Comparison of ENCODE assay signal across 21 cellular contexts in genomic region chr4:185514182-185514697, GRCh38. TPM values are rescaled to one million over a fixed set of nuclear protein-coding genes. Genes with fewer than 3 reads are reported as not detected.
DNase-seq lines count a peak whose midpoint lies in the region; ATAC-seq, FAIRE-seq and TF ChIP-seq lines count a peak whose summit lies in the region.
"Had no signal": no experiment of that assay in that cellular context is flagged by ENCODE, and none has a peak within 500 bp of the region (broad histone marks: within the 10 kb centered on the region; RNA-seq: fewer than 3 reads in every experiment).

No MANE protein-coding gene starts in this region.

- H3K4me3 ChIP-seq in BLaER1 treated with 17β-estradiol and CSF1 and Interleukin-3, amounts not matched to agents 10 nM and 100 nM: peak overlapping the region in 8 of 10 experiments; percentile 11 to 62 (median 51); a peak in 11 of 20 replicates
- H3K4me3 ChIP-seq in endothelial cell of umbilical vein (replicated peaks in 1 of 3; ENCODE audit: insufficient read depth in 1 of 3, low read depth in 1 of 3, low read length in 3 of 3) (no peak overlapping the region), liver (ENCODE audit: low read depth in 1 of 3, low read length in 3 of 3) (no peak overlapping the region), smooth muscle cell (no peak overlapping the region)
- H3K4me3 ChIP-seq: adrenal gland had no signal

- no TSS peak for BruUV-seq in endothelial cell of umbilical vein (replicated peaks; lab: Mats Ljungman, UMichigan)

- peaks cover 17% of the 10 kb centered on the region for H3F3A ChIP-seq in smooth muscle cell (ENCODE audit: low read depth)

- peak overlapping the region; percentile 73 to 97 (median 92) for H3K4me2 ChIP-seq in BLaER1 treated with 17β-estradiol and CSF1 and Interleukin-3, amounts not matched to agents 10 nM and 100 nM
- H3K4me2 ChIP-seq in endothelial cell of umbilical vein (ENCODE audit: insufficient read depth, low read length) (peak overlapping the region; percentile 84), smooth muscle cell (peak overlapping the region; percentile 56)

- WGBS in liver: 60% methylated on average over 17 of the region's 17 CpGs
- WGBS in smooth muscle cell (ENCODE audit: low lambda C conversion rate): 90% methylated on average over 17 of the region's 17 CpGs

- H2AFZ ChIP-seq in endothelial cell of umbilical vein (ENCODE audit: low read depth, low read length) (no peak overlapping the region), smooth muscle cell (ENCODE audit: low read depth) (no peak overlapping the region)

- H3K9me3 ChIP-seq in BLaER1 treated with 17β-estradiol and CSF1 and Interleukin-3, amounts not matched to agents 10 nM and 100 nM (replicated peaks in 1 of 11): peaks cover 0 to 17% (median 11%) of the 10 kb centered on the region in 11 experiments; a peak in 13 of 22 replicates
- H3K9me3 ChIP-seq in endothelial cell of umbilical vein (replicated peaks; ENCODE audit: control insufficient read depth, insufficient read depth, low read length) (no peaks in the 10 kb centered on the region), liver (ENCODE audit: control insufficient read depth in 4 of 4, low read length in 3 of 4) (no peaks in the 10 kb centered on the region), smooth muscle cell (replicated peaks; ENCODE audit: low read depth) (no peaks in the 10 kb centered on the region)
- H3K9me3 ChIP-seq: adrenal gland had no signal

- no peak for ATAC-seq in GM19397 (IDR thresholded peaks at IDR 0.05; ENCODE audit: unreplicated experiment)
- no peak for ATAC-seq in GM18511 (IDR thresholded peaks at IDR 0.05; ENCODE audit: unreplicated experiment)
- ATAC-seq: activated CD8-positive, alpha-beta memory T cell treated with anti-CD3 and anti-CD28 coated beads, Interleukin-2, amount 10 ng/mL, durations not matched to agents 7 days and 5 days; Panc1 had no signal

- H3K9me1 ChIP-seq in endothelial cell of umbilical vein (replicated peaks; ENCODE audit: control insufficient read depth, extremely low read depth, insufficient read depth, low read length): no peaks in the 10 kb centered on the region

- no peaks in the 10 kb centered on the region for H4K20me1 ChIP-seq in BLaER1 treated with 17β-estradiol and CSF1 and Interleukin-3, amounts not matched to agents 10 nM and 100 nM
- no peaks in the 10 kb centered on the region for H4K20me1 ChIP-seq in endothelial cell of umbilical vein (replicated peaks; ENCODE audit: control insufficient read depth, extremely low read depth, insufficient read depth, low read length)
- peaks cover 27% of the 10 kb centered on the region for H4K20me1 ChIP-seq in smooth muscle cell (ENCODE audit: low read depth)

- peak overlapping the region in 10 of 11 experiments; percentile 51 to 83 (median 71); a peak in 17 of 22 replicates for H3K9ac ChIP-seq in BLaER1 treated with 17β-estradiol and CSF1 and Interleukin-3, amounts not matched to agents 10 nM and 100 nM
- H3K9ac ChIP-seq in endothelial cell of umbilical vein (replicated peaks; ENCODE audit: extremely low read depth, insufficient read depth, low read length) (peak overlapping the region; percentile 35), liver (ENCODE audit: low read depth in 1 of 2, low read length in 2 of 2) (no peak overlapping the region), smooth muscle cell (ENCODE audit: low read depth) (no peak overlapping the region)

- peaks cover 40 to 73% (median 59%) of the 10 kb centered on the region in 10 experiments for H3K4me1 ChIP-seq in BLaER1 treated with 17β-estradiol and CSF1 and Interleukin-3, amounts not matched to agents 10 nM and 100 nM
- H3K4me1 ChIP-seq in endothelial cell of umbilical vein (ENCODE audit: control insufficient read depth, extremely low read depth, insufficient read depth, low read length) (peaks cover 28% of the 10 kb centered on the region), liver (ENCODE audit: control insufficient read depth in 4 of 4, insufficient read depth in 4 of 4, low read length in 3 of 4) (peaks cover 0 to 15% (median 8%) of the 10 kb centered on the region in 4 donors), smooth muscle cell (ENCODE audit: low read depth) (peaks cover 9% of the 10 kb centered on the region)
- H3K4me1 ChIP-seq: adrenal gland had no signal

- CTCF ChIA-PET in endothelial cell of umbilical vein (lab: Charles Lee): interaction anchor here (0.9 to 4.9 kb wide), 8 partner anchors 14 to 524 kb away, joined by 3 to 27 read pairs (median 5); partner anchors contain the start of gene PDLIM3

- peaks cover 0 to 75% (median 22%) of the 10 kb centered on the region in 11 experiments; a peak in 16 of 22 replicates for H3K27me3 ChIP-seq in BLaER1 treated with 17β-estradiol and CSF1 and Interleukin-3, amounts not matched to agents 10 nM and 100 nM
- H3K27me3 ChIP-seq in endothelial cell of umbilical vein (ENCODE audit: control insufficient read depth in 2 of 2, insufficient read depth in 2 of 2, low read length in 2 of 2): no peaks in the 10 kb centered on the region
- H3K27me3 ChIP-seq in liver (ENCODE audit: control insufficient read depth in 4 of 4, insufficient read depth in 4 of 4, low read length in 3 of 4): no peaks in the 10 kb centered on the region
- H3K27me3 ChIP-seq in smooth muscle cell (ENCODE audit: low read depth): no peaks in the 10 kb centered on the region
- H3K27me3 ChIP-seq: adrenal gland had no signal

- dilution Hi-C loops in endothelial cell of umbilical vein (cut with MboI; ENCODE audit: extremely low pct_ligation_motif_present, low sequenced_read_pairs): no loop called here

- TF ChIP-seq RAD21 in liver (IDR thresholded peaks at IDR 0.05): no peak

- peak; percentile 66 for FAIRE-seq in endothelial cell of umbilical vein (lab: Jason Lieb, UNC)
- FAIRE-seq: HTR-8/SVneo had no signal

- H3K27ac ChIP-seq in BLaER1 treated with 17β-estradiol and CSF1 and Interleukin-3, amounts not matched to agents 10 nM and 100 nM: peak overlapping the region in 10 of 11 experiments; percentile 49 to 96 (median 86); a peak in 19 of 22 replicates
- peak overlapping the region; percentile 85 for H3K27ac ChIP-seq in endothelial cell of umbilical vein (ENCODE audit: insufficient read depth, low read depth, low read length)
- H3K27ac ChIP-seq in liver (ENCODE audit: low read depth in 1 of 2, low read length in 2 of 2): peak overlapping the region; percentile 10 to 80
- H3K27ac ChIP-seq in smooth muscle cell (ENCODE audit: low read depth): peak overlapping the region; percentile 64

- DNase-seq in endothelial cell of umbilical vein (ENCODE audit: low read depth, low spot score) (no peak), smooth muscle cell (lab: John Stamatoyannopoulos, UW; ENCODE audit: unreplicated experiment) (no peak), glomerular visceral epithelial cell (ENCODE audit: extremely low spot score) (no peak), islet precursor cell (no peak)
- DNase-seq: activated CD4-positive, alpha-beta T cell treated with anti-CD3 and anti-CD28 coated beads for 4 hours; CD4-positive, alpha-beta T cell; GOT3; hippocampal formation; kidney glomerular epithelial cell; NCI-H146; stimulated activated CD4-positive, alpha-beta T cell treated with anti-CD3 and anti-CD28 coated beads, Interleukin-4, amount 100 ng/mL, for 4 hours; substantia nigra had no signal

- POLR2A ChIA-PET in endothelial cell of umbilical vein (lab: Charles Lee): interaction anchor here (0.6 to 1.7 kb wide), 3 partner anchors 21 to 865 kb away, joined by 3 to 12 read pairs (median 3); partner anchors contain the start of genes CASP3, PDLIM3 and PRIMPOL

- TF ChIP-seq POLR2A in endothelial cell of umbilical vein (IDR thresholded peaks at IDR 0.05; ENCODE audit: low read depth, low read length): no peak

- no peaks in the 10 kb centered on the region for H3K36me3 ChIP-seq in BLaER1 treated with 17β-estradiol and CSF1 and Interleukin-3, amounts not matched to agents 10 nM and 100 nM
- H3K36me3 ChIP-seq in endothelial cell of umbilical vein (ENCODE audit: control insufficient read depth in 2 of 2, extremely low read depth in 1 of 2, insufficient read depth in 2 of 2, low read length in 2 of 2) (no peaks in the 10 kb centered on the region), liver (ENCODE audit: control insufficient read depth in 4 of 4, insufficient read depth in 3 of 4, low read depth in 1 of 4, low read length in 3 of 4) (no peaks in the 10 kb centered on the region), smooth muscle cell (ENCODE audit: low read depth) (peaks cover 28% of the 10 kb centered on the region)
- H3K36me3 ChIP-seq: adrenal gland had no signal

- TF ChIP-seq CTCF in endothelial cell of umbilical vein (IDR thresholded peaks at IDR 0.05; ENCODE audit: extremely low read depth in 1 of 2, insufficient read depth in 1 of 2, low read depth in 1 of 2, low read length in 2 of 2) (no peak), liver (IDR thresholded peaks at IDR 0.05; ENCODE audit: low read depth, low read length, missing input control) (no peak), smooth muscle cell (IDR thresholded peaks at IDR 0.05; ENCODE audit: borderline replicate concordance, insufficient read depth, poor library complexity, severe bottlenecking) (no peak)

- H3K79me2 ChIP-seq in endothelial cell of umbilical vein (ENCODE audit: control insufficient read depth, insufficient read depth, low read length): no peaks in the 10 kb centered on the region
- no peaks in the 10 kb centered on the region for H3K79me2 ChIP-seq in smooth muscle cell (ENCODE audit: low read depth)

- intact Hi-C loops in endothelial cell of umbilical vein (cut with micrococcal nuclease): loop anchor here (5.0 kb wide), 2 partner anchors 117 to 263 kb away; partner anchors contain the start of genes ANKRD37 and LRP2BP

RNA-seq across cellular contexts. Expression of gene PDLIM3, which starts 21.1 kb away (rescaled TPM):
- total RNA-seq in endothelial cell of umbilical vein (9.7 and 12.2 TPM in 2 replicates), liver (1 to 10 TPM in 1 of 2 donors, under 1 TPM in 1; 0.98 to 8.8 TPM), smooth muscle cell (691 and 781 TPM in 2 replicates)
- polyA plus RNA-seq in endothelial cell of umbilical vein (15.3 and 17.6 TPM in 2 replicates), liver (1 to 10 TPM in 1 of 2 donors, under 1 TPM in 1; 0.58 to 5.7 TPM), smooth muscle cell (309 and 356 TPM in 2 replicates)
- 13.9 and 15.6 TPM in 2 replicates for polyA plus RNA-seq in endothelial cell of umbilical vein (2011; cell fraction: cytosol; rRNA removed)
- 17.6 and 22.3 TPM in 2 replicates for polyA plus RNA-seq in endothelial cell of umbilical vein (2011; cell fraction: nucleus; rRNA removed)
- polyA plus RNA-seq in endothelial cell of umbilical vein (2012): 7.0 and 8.4 TPM in 2 replicates
- 15.2 and 18.4 TPM in 2 replicates for polyA minus RNA-seq in endothelial cell of umbilical vein
- 3.5 TPM for polyA minus RNA-seq in endothelial cell of umbilical vein (2011; cell fraction: cytosol; rRNA and poly(A)+ RNA removed)
- polyA minus RNA-seq in endothelial cell of umbilical vein (2011; cell fraction: nucleus; rRNA and poly(A)+ RNA removed): 29.0 and 32.3 TPM in 2 replicates
- total RNA-seq: activated CD8-positive, alpha-beta memory T cell treated with anti-CD3 and anti-CD28 coated beads, Interleukin-2, amount 10 ng/mL, durations not matched to agents 7 days and 5 days; CD4-positive, alpha-beta T cell had no signal

RNA-seq across cellular contexts. Expression of gene CCDC110, which starts 42.7 kb away (rescaled TPM):
- 0.28 and 0.71 TPM in 2 replicates for total RNA-seq in endothelial cell of umbilical vein
- 0.03 and 0.25 TPM in 2 replicates for polyA plus RNA-seq in endothelial cell of umbilical vein
- 0.32 and 0.34 TPM in 2 replicates for polyA plus RNA-seq in endothelial cell of umbilical vein (2011; cell fraction: cytosol; rRNA removed)
- polyA plus RNA-seq in endothelial cell of umbilical vein (2011; cell fraction: nucleus; rRNA removed): 0.32 and 1.0 TPM in 2 replicates
- polyA plus RNA-seq in endothelial cell of umbilical vein (2012): 0.37 and 0.79 TPM in 2 replicates
- polyA minus RNA-seq in endothelial cell of umbilical vein: not detected in 2 replicates
- not detected for polyA minus RNA-seq in endothelial cell of umbilical vein (2011; cell fraction: cytosol; rRNA and poly(A)+ RNA removed)
- polyA minus RNA-seq in endothelial cell of umbilical vein (2011; cell fraction: nucleus; rRNA and poly(A)+ RNA removed): not detected in 2 replicates
- total RNA-seq in liver: 1 to 10 TPM in 1 of 2 donors, not detected in 1; 1.5 TPM
- under 1 TPM; 0.45 to 0.60 TPM for polyA plus RNA-seq in liver
- total RNA-seq in smooth muscle cell: 2.5 and 9.9 TPM in 2 replicates
- polyA plus RNA-seq in smooth muscle cell: 0.92 and 2.3 TPM in 2 replicates
- total RNA-seq: activated CD8-positive, alpha-beta memory T cell treated with anti-CD3 and anti-CD28 coated beads, Interleukin-2, amount 10 ng/mL, durations not matched to agents 7 days and 5 days; mononuclear cell had no signal

Comparison
In these comparisons a context has a peak if more than half of its experiments do, and no peak if none do; other contexts are left out.
1. H3K4me3 ChIP-seq: peak in BLaER1 treated with 17β-estradiol and CSF1 and Interleukin-3, amounts not matched to agents 10 nM and 100 nM (8 of 10); none in endothelial cell of umbilical vein (0 of 3), liver (0 of 3) and smooth muscle cell (single experiment).
2. H3K9ac ChIP-seq: peak in BLaER1 treated with 17β-estradiol and CSF1 and Interleukin-3, amounts not matched to agents 10 nM and 100 nM (10 of 11) and endothelial cell of umbilical vein (single experiment); none in liver (0 of 2) and smooth muscle cell (single experiment).
3. RNA of gene PDLIM3, which starts 21.1 kb away (total RNA-seq): 691 to 781 TPM in smooth muscle cell; 9.7 to 12.2 TPM in endothelial cell of umbilical vein and 0.98 to 8.8 TPM in liver; every median in the first group is over 10 times any median in the second.
4. Peak in every context shown above with its lines, with median percentiles within 50 percentile points of each other: H3K27ac ChIP-seq and H3K4me2 ChIP-seq.